1 cellular context compared by ENCODE assay signal in the genomic region with DNA sequence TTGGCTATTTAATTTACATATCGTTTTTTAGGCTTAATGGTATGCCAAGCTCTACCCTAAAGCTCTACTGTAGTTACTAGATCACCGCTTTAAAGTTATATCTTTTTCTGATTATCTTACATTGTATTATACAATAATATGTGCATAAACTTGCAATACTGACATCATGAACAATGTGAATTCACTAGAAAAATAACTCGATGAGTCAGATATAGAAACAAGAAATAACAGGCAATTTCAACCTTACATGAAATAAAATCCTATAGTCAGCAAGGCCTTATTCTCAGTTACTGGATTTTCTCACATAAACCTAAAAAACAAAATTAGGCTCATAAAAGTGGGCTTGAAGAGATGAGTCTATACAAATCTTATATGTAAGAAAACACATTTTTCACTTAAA.
TF ChIP-seq lines count a peak whose summit lies in the region.

No MANE protein-coding gene starts in this region.

TF ChIP-seq in endothelial cell of umbilical vein, 7 proteins besides CTCF, POLR2A, EP300 and RAD21:
- no peak for TF ChIP-seq JUN (IDR thresholded peaks at IDR 0.05; ENCODE audit: borderline replicate concordance, insufficient read depth, insufficient read length, low read depth)
- TF ChIP-seq FOS (IDR thresholded peaks at IDR 0.05; ENCODE audit: borderline replicate concordance, insufficient read depth, low read length): peak; percentile 24
TF ChIP-seq in endothelial cell of umbilical vein: peak in this region for 1.
